In the genomic region with DNA sequence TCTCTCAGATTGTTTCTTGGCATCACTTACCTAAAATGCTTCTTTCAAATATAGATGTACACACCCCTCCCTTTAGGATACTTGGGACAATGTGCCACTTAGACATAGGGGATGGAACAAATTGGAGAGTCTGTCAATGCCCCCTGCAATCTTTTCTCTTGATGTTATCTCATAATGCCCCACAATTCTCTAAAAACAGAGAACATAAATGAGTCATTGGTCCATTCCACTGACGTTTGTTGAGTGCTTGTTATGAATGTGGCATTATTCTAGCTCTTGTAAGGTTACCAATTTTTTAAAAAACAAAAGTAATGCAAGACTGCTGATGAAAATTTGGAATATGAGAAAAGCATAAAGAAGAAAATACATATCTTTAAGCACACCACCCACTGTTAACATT, we compare ENCODE assay signal across 11 cellular contexts. TPM values are rescaled to one million over a fixed set of nuclear protein-coding genes. Genes with fewer than 3 reads are reported as not detected.
"Had no signal": no experiment of that assay in that cellular context is flagged by ENCODE, and none has a peak within 500 bp of the region (broad histone marks: within the 10 kb centered on the region; RNA-seq: fewer than 3 reads in every experiment).

No MANE protein-coding gene starts in this region.

- H3K4me3 ChIP-seq: GM23248, HAP-1 had no signal

- H3K27ac Mint-ChIP-seq: HFFc6, IgD-negative memory B cell had no signal

- ATAC-seq: HCT116, HepG2 had no signal

- H3K4me1 Mint-ChIP-seq: IgD-negative memory B cell had no signal

- H3K4me3 Mint-ChIP-seq: HFFc6 had no signal

- H3K36me3 ChIP-seq: HAP-1 had no signal

- DNase-seq: GM23248, GOT3, H7, HFFc6 had no signal

- H3K9me3 Mint-ChIP-seq: HFFc6, IgD-negative memory B cell had no signal

- H3K9me3 ChIP-seq: HAP-1 had no signal

- H3K27ac ChIP-seq: GM23248, HL-60 had no signal

RNA-seq across cellular contexts. Expression of gene KCNE2, which starts 5.9 kb away (rescaled TPM):
- total RNA-seq: GM23248, H4, H7, HepG2, HFFc6, HT1080 had no signal
- polyA plus RNA-seq: HepG2, IgD-negative memory B cell had no signal

RNA-seq across cellular contexts. Expression of gene SMIM34, which starts 54.0 kb away (rescaled TPM):
- total RNA-seq: GM23248, H4, H7, HepG2, HFFc6, HT1080 had no signal
- polyA plus RNA-seq: GM23248, HepG2, IgD-negative memory B cell had no signal
